ENCODE assay signal across 8 cellular contexts in the genomic region with DNA sequence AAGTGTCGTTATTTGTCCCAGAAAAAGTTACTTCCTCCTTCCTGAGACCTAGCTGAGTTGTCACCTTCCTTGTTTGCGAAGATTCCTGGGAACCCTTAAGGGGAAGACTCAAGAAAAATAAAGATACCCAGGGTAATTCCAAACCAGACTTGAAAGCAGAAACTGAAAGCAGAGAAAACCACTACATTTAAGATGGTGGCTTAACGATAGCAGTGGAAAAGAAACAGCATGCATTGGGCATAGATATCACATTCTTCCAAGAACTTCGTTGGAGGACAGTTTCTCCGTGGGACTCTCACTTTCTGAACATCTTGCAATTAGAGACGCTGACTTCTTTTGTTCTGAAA.
DNase-seq lines count a peak whose midpoint lies in the region; ATAC-seq, FAIRE-seq and TF ChIP-seq lines count a peak whose summit lies in the region.

No MANE protein-coding gene starts in this region.

- ATAC-seq in GM18868 (IDR thresholded peaks at IDR 0.05; ENCODE audit: unreplicated experiment) (peak; percentile 44), HG02588 (IDR thresholded peaks at IDR 0.05; ENCODE audit: unreplicated experiment) (peak; percentile 42)

- DNase-seq in RPMI8226 (peak; percentile 18), SW 1271 (lab: John Stamatoyannopoulos, UW) (no peak), SKM-1 (lab: John Stamatoyannopoulos, UW; ENCODE audit: unreplicated experiment) (no peak), urothelium cell line (ENCODE audit: low spot score) (no peak)
- DNase-seq in stimulated activated CD4-positive, alpha-beta T cell treated with anti-CD3 and anti-CD28 coated beads, Interleukin-12 subunit alpha, Interleukin-12 subunit beta, amount 100 ng/mL, for 4 hours: no peak

- H3K9me3 Mint-ChIP-seq in nephron: no peaks in the 10 kb centered on the region

- TF ChIP-seq CTCF in nephron (IDR thresholded peaks at IDR 0.05; ENCODE audit: unreplicated experiment in 3 of 3): no peak

- H3K36me3 Mint-ChIP-seq in nephron (ENCODE audit: low read depth): no peaks in the 10 kb centered on the region

- no peak overlapping the region for H3K4me3 Mint-ChIP-seq in nephron

- peak overlapping the region; percentile 25 to 50 (median 46) for H3K27ac Mint-ChIP-seq in nephron

- FAIRE-seq in urothelium cell line (lab: Jason Lieb, UNC): no peak

- H3K4me1 Mint-ChIP-seq in nephron: peaks cover 36% of the 10 kb centered on the region

- H3K27me3 Mint-ChIP-seq in nephron (ENCODE audit: low read depth): no peaks in the 10 kb centered on the region
